ENCODE assay signal across 14 cellular contexts in the genomic region with DNA sequence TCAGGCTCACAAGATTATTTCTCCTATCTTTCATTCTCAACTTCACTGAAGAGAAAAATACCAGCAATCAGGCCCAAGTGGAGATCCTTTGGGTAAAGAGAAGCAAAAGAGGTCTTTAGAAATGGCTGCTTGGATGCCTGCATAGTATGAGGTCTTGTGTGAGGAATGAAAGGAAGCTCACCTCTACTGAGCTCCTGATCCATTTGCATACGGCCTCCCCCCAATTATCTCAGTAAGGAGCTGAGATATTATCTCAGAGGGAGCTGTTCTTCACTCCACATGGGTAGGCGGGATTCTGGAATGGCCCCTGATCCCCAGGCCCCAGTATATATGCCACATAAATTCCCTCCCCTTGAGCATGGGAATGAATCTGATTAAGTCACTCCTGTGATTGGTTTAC.
"Had no signal": no experiment of that assay in that cellular context is flagged by ENCODE, and none has a peak within 500 bp of the region (broad histone marks: within the 10 kb centered on the region; RNA-seq: fewer than 3 reads in every experiment).

No MANE protein-coding gene starts in this region.

- FAIRE-seq: frontal cortex, pancreas, small intestine had no signal

- H3K4me3 Mint-ChIP-seq: natural killer cell treated with Interleukin-12 subunit alpha and Interleukin-12 subunit beta and Interleukin-15 and Interleukin-18, amount 100 ng/mL, for 72 hours had no signal

- H3K27me3 ChIP-seq: colonic mucosa, heart left ventricle, pancreas had no signal

- H3K36me3 Mint-ChIP-seq: natural killer cell treated with Interleukin-12 subunit alpha and Interleukin-12 subunit beta and Interleukin-15 and Interleukin-18, amount 100 ng/mL, for 72 hours had no signal

- H3K27me3 Mint-ChIP-seq: natural killer cell treated with Interleukin-12 subunit alpha and Interleukin-12 subunit beta and Interleukin-15 and Interleukin-18, amount 100 ng/mL, for 72 hours; progenitor cell of endocrine pancreas had no signal

- H3K36me3 ChIP-seq: colonic mucosa had no signal

- H3K9me3 Mint-ChIP-seq: natural killer cell treated with Interleukin-12 subunit alpha and Interleukin-12 subunit beta and Interleukin-15 and Interleukin-18, amount 100 ng/mL, for 72 hours had no signal

- H3K27ac Mint-ChIP-seq: natural killer cell treated with Interleukin-12 subunit alpha and Interleukin-12 subunit beta and Interleukin-15 and Interleukin-18, amount 100 ng/mL, for 72 hours; progenitor cell of endocrine pancreas had no signal

- DNase-seq: colonic mucosa; effector CD4-positive, alpha-beta T cell; heart left ventricle; hypothalamus; left colon; occipital lobe; pancreas; right cardiac atrium; small intestine; stimulated activated CD4-positive, alpha-beta T cell treated with anti-CD3 and anti-CD28 coated beads, Interleukin-12 subunit alpha, Interleukin-12 subunit beta, amount 100 ng/mL, for 4 hours; stimulated activated naive CD4-positive, alpha-beta T cell had no signal

- H3K27ac ChIP-seq: colonic mucosa, heart left ventricle, pancreas had no signal

- H3K4me1 ChIP-seq: colonic mucosa, heart left ventricle, pancreas had no signal

- H3K4me3 ChIP-seq: colonic mucosa, heart left ventricle, pancreas had no signal

- H3K9me3 ChIP-seq: colonic mucosa, pancreas had no signal
